ENCODE assay signal across 9 cellular contexts in the genomic region with DNA sequence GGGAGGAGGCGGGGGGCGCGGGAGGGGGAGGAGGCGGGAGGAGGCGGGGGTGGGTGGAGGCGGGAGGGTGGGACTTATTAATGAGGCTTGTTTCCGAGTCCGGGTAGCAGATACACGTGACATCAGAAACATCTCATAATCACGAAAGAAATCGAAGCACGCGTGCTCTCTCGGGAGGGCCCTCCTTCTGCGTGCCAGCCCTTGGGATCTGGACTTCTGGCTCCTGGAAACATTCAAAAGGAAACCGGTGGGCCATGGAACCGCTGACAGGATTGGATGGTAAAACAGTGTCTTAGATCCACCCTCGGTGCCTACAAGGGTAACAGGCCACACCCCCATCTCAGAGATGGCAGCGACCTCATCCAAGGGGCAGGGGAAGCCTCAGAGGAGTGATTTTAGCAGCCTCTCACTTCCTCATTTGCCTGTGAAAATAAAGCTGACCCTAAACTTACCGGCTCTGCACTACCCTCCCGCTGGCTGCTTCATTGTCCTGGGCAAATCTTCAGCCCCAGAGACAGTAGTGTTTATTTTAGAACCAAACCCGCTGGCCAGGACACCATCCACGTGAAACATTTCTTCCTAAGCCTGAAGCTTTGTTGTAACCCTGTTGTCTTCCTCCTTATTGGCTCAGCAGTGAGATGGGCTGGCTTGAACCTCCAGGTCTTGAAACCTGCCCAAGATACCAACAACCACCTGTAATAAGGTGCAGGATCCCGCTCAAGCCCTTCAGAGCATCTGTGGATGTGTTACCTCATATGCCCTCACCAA.
DNase-seq lines count a peak whose midpoint lies in the region; ATAC-seq, FAIRE-seq and TF ChIP-seq lines count a peak whose summit lies in the region.
"Had no signal": no experiment of that assay in that cellular context is flagged by ENCODE, and none has a peak within 500 bp of the region (broad histone marks: within the 10 kb centered on the region; RNA-seq: fewer than 3 reads in every experiment).

No MANE protein-coding gene starts in this region.

- TF ChIP-seq CTCF in activated B cell treated with CpG ODN at 0.5 μM for 24 hours (IDR thresholded peaks at IDR 0.05) (no peak), choroid plexus epithelial cell (conservative IDR thresholded peaks at IDR 0.05; ENCODE audit: low read depth, low read length) (no peak), HepG2 (CRISPR knock-in tag; IDR thresholded peaks at IDR 0.05) (no peak)

- H3K27me3 ChIP-seq in HepG2 (ENCODE audit: control insufficient read depth in 1 of 2, insufficient read depth in 2 of 2, low read length in 2 of 2), result no peaks in the 10 kb centered on the region

- peak in 1 of 2 experiments; percentile 42; a peak in 1 of 4 replicates for TF ChIP-seq POLR2A in HepG2 (IDR thresholded peaks at IDR 0.05; ENCODE audit: insufficient read depth in 1 of 2, low read depth in 2 of 2, low read length in 2 of 2)

- FAIRE-seq in HepG2 (lab: Jason Lieb, UNC), result peak; percentile 82
- FAIRE-seq: A204.1 had no signal

- peak overlapping the region; percentile 98 for H3K27ac ChIP-seq in HepG2 (ENCODE audit: extremely low read length, insufficient read depth, low read length)

- in situ Hi-C loops in HepG2 (cut with HindIII; ENCODE audit: extremely low pct_ligation_motif_present, low pct_unique_long_range_greater_than_20kb), result loop anchor here (5.0 kb wide), 1 partner anchor 101 kb away; a partner anchor contains a TSS

- peak overlapping the region; percentile 90 for H3K4me3 Mint-ChIP-seq in activated B cell treated with CpG ODN at 0.5 μM for 24 hours

- ATAC-seq in HG02763 (IDR thresholded peaks at IDR 0.05; ENCODE audit: unreplicated experiment) (peak; percentile 69), activated B cell treated with CpG ODN at 0.5 μM for 24 hours (ENCODE audit: low read depth) (peak; percentile 97), HepG2 (peak; percentile 56)

- TSS peak; percentile 89 for BruUV-seq in HepG2 (replicated peaks; lab: Mats Ljungman, UMichigan)

- no peak for TF ChIP-seq RAD21 in HepG2 (CRISPR knock-in tag; IDR thresholded peaks at IDR 0.05)

- DNase-seq in DMS 273 (lab: John Stamatoyannopoulos, UW; ENCODE audit: unreplicated experiment) (peak; percentile 80), DMS 273 treated with DMSO at 0.1 percent for 48 hours (lab: John Stamatoyannopoulos, UW) (no peak), NCI-H187 (lab: John Stamatoyannopoulos, UW) (peak; percentile 58 to 71), activated B cell treated with CpG ODN at 0.5 μM for 24 hours (peak; percentile 70), choroid plexus epithelial cell (ENCODE audit: low read depth) (peak; percentile 74), HepG2 (ENCODE audit: low spot score) (peak; percentile 65)
- DNase-seq in stimulated activated CD4-positive, alpha-beta T cell treated with anti-CD3 and anti-CD28 coated beads, Interleukin-4, amount 100 ng/mL, for 24 hours, result peak; percentile 51

- peaks cover 89% of the 10 kb centered on the region for H3K4me1 ChIP-seq in HepG2 (ENCODE audit: insufficient read depth, low read length)

- H3K36me3 Mint-ChIP-seq in activated B cell treated with CpG ODN at 0.5 μM for 24 hours (ENCODE audit: low read depth), result peaks cover 3% of the 10 kb centered on the region

- no peak for TF ChIP-seq EP300 in HepG2 (IDR thresholded peaks at IDR 0.05; ENCODE audit: low read depth in 2 of 2, low read length in 2 of 2)
- no peak for TF ChIP-seq EP300 in HepG2 (CRISPR knock-in tag; IDR thresholded peaks at IDR 0.05; ENCODE audit: borderline replicate concordance)

- H3K9me3 ChIP-seq in HepG2 (ENCODE audit: low read length), result no peaks in the 10 kb centered on the region

- H3K4me2 ChIP-seq in HepG2 (ENCODE audit: low read depth, low read length), result peak overlapping the region; percentile 81

- peak overlapping the region; percentile 55 for H3K4me3 ChIP-seq in choroid plexus epithelial cell (ENCODE audit: low read depth, low read length)
- H3K4me3 ChIP-seq in HepG2 (replicated peaks in 1 of 3; ENCODE audit: insufficient read depth in 1 of 3, low read depth in 2 of 3, low read length in 3 of 3), result peak overlapping the region; percentile 12 to 47 (median 17); a peak in 5 of 6 replicates

- H3K27ac Mint-ChIP-seq in activated B cell treated with CpG ODN at 0.5 μM for 24 hours, result peak overlapping the region; percentile 95

- intact Hi-C loops in activated B cell treated with CpG ODN at 0.5 μM for 24 hours (cut with micrococcal nuclease) (loop anchor here (1.0 to 10.0 kb wide), 10 partner anchors 33 to 1905 kb away; a partner anchor contains a TSS), HepG2 (cut with micrococcal nuclease; ENCODE audit: unreplicated experiment) (loop anchor here (1.0 to 5.0 kb wide), 2 partner anchors 47 to 101 kb away; a partner anchor contains a TSS)

- CTCF ChIA-PET in activated B cell treated with CpG ODN at 0.5 μM for 24 hours (lab: Charles Lee) (interaction anchor here (0.6 kb wide), 1 partner anchor 55 kb away, joined by 3 read pairs; no protein-coding TSS in a partner anchor), HepG2 (lab: Yijun Ruan, JAX; ENCODE audit: low intra/inter-chr PET ratio, low total read pairs) (no interaction called here)

- 7% methylated on average over 24 of the region's 24 CpGs for WGBS in HepG2 (ENCODE audit: low lambda C conversion rate)

- H3K27me3 Mint-ChIP-seq in activated B cell treated with CpG ODN at 0.5 μM for 24 hours, result no peaks in the 10 kb centered on the region

- no peak overlapping the region for H2AFZ ChIP-seq in HepG2 (ENCODE audit: low read length)

- peaks cover 75% of the 10 kb centered on the region for H3K79me2 ChIP-seq in HepG2 (ENCODE audit: insufficient read depth, low read length)

- H3K9ac ChIP-seq in HepG2 (ENCODE audit: insufficient read depth, low read depth, low read length), result peak overlapping the region; percentile 80

- peaks cover 36% of the 10 kb centered on the region for H3K4me1 Mint-ChIP-seq in activated B cell treated with CpG ODN at 0.5 μM for 24 hours

- H3K36me3 ChIP-seq in HepG2 (replicated peaks in 1 of 2; ENCODE audit: control insufficient read depth in 1 of 2, insufficient read depth in 2 of 2, low read length in 2 of 2), result peaks cover 9 to 20% of the 10 kb centered on the region in 2 experiments; a peak in 3 of 5 replicates

- POLR2A ChIA-PET in activated B cell treated with CpG ODN at 0.5 μM for 24 hours (lab: Charles Lee), result interaction anchor here (0.7 to 1.6 kb wide), 3 partner anchors 10 to 665 kb away, joined by 3 to 5 read pairs (median 3); a partner anchor contains a TSS
- POLR2A ChIA-PET in HepG2 (lab: Yijun Ruan, JAX), result interaction anchor here (1.1 to 4.4 kb wide), 12 partner anchors 10 to 557 kb away, joined by 3 to 68 read pairs (median 8); a partner anchor contains a TSS

- H3K9me3 Mint-ChIP-seq in activated B cell treated with CpG ODN at 0.5 μM for 24 hours, result no peaks in the 10 kb centered on the region

- H4K20me1 ChIP-seq in HepG2 (ENCODE audit: insufficient read depth, low read length), result no peaks in the 10 kb centered on the region

TF ChIP-seq in HepG2, 621 proteins besides CTCF, POLR2A, EP300 and RAD21 (continues in another document):
- TF ChIP-seq, protein P1, sequence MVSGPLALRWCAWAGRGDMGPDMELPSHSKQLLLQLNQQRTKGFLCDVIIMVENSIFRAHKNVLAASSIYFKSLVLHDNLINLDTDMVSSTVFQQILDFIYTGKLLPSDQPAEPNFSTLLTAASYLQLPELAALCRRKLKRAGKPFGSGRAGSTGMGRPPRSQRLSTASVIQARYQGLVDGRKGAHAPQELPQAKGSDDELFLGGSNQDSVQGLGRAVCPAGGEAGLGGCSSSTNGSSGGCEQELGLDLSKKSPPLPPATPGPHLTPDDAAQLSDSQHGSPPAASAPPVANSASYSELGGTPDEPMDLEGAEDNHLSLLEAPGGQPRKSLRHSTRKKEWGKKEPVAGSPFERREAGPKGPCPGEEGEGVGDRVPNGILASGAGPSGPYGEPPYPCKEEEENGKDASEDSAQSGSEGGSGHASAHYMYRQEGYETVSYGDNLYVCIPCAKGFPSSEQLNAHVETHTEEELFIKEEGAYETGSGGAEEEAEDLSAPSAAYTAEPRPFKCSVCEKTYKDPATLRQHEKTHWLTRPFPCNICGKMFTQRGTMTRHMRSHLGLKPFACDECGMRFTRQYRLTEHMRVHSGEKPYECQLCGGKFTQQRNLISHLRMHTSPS (CRISPR knock-in tag; IDR thresholded peaks at IDR 0.05; ENCODE audit: low read depth), result peak; percentile 28; the same call in 1 of the 2 replicates
- TF ChIP-seq CC2D1A (CRISPR knock-in tag; IDR thresholded peaks at IDR 0.05) (0 out of 2 replicates have a peak, but pooled peaks have one; percentile 40), POLR2G (IDR thresholded peaks at IDR 0.05; ENCODE audit: low read depth, low read length) (peak; percentile 57), ZNF510 (CRISPR knock-in tag; IDR thresholded peaks at IDR 0.05; ENCODE audit: low read depth) (0 out of 2 replicates have a peak, but pooled peaks have one; percentile 17), GATAD1 (CRISPR knock-in tag; IDR thresholded peaks at IDR 0.05) (peak; percentile 23; the same call in 1 of the 2 replicates)
- TF ChIP-seq, protein P2, sequence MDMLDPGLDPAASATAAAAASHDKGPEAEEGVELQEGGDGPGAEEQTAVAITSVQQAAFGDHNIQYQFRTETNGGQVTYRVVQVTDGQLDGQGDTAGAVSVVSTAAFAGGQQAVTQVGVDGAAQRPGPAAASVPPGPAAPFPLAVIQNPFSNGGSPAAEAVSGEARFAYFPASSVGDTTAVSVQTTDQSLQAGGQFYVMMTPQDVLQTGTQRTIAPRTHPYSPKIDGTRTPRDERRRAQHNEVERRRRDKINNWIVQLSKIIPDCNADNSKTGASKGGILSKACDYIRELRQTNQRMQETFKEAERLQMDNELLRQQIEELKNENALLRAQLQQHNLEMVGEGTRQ (IDR thresholded peaks at IDR 0.05; ENCODE audit: low read depth, low read length), result 0 out of 2 replicates have a peak, but pooled peaks have one; percentile 15
- TF ChIP-seq, protein P2 (CRISPR knock-in tag; IDR thresholded peaks at IDR 0.05; ENCODE audit: borderline replicate concordance), result no peak
- TF ChIP-seq, protein P3, sequence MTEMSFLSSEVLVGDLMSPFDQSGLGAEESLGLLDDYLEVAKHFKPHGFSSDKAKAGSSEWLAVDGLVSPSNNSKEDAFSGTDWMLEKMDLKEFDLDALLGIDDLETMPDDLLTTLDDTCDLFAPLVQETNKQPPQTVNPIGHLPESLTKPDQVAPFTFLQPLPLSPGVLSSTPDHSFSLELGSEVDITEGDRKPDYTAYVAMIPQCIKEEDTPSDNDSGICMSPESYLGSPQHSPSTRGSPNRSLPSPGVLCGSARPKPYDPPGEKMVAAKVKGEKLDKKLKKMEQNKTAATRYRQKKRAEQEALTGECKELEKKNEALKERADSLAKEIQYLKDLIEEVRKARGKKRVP (CRISPR knock-in tag; IDR thresholded peaks at IDR 0.05), result peak in 1 of 2 experiments; percentile 3; a peak in 1 of 4 replicates
